8 cellular contexts compared by ENCODE assay signal in the genomic region with DNA sequence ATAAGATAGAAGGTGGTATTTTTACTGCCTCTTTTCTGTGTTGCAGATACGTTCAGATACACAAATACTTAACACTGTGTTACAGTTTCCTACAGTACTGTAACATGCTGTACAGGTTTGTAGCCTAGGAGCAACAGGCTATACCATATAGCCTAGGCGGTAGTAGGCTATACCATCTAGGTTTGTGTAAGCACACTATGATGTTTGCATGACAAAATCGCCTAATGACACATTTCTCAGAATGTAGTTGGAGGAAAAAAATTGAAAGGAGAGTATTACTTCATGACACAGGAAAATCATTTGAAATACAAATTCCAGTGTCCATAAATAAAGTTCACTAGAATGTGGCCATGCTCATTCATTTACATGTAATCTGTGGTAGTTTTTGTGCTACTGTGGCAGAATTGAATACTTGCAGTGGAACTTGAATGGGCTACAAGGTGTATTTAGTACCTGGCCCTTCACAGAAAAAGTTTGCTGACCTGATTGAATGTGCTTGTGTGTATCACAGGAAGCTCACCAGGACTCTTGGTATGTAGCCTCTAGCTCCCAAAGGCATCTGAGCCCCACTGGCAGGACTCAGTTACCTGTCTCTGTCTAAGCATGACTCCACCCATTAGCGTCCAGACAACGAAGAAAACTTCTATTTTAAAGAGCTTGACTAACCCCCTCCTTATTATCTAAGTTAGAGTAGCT. TPM values are rescaled to one million over a fixed set of nuclear protein-coding genes. Genes with fewer than 3 reads are reported as not detected.
A peak's percentile ranks its signal among the peaks of the same experiment; 100 is the strongest.
DNase-seq lines count a peak whose midpoint lies in the region; ATAC-seq, FAIRE-seq and TF ChIP-seq lines count a peak whose summit lies in the region.

No MANE protein-coding gene starts in this region.

- H3K27ac ChIP-seq in GM12878 (ENCODE audit: control insufficient read depth, insufficient read depth) (peak overlapping the region; percentile 76), SJCRH30 (no peak overlapping the region)

- peak overlapping the region; percentile 55 for H3K27ac Mint-ChIP-seq in Calu3 (ENCODE audit: unreplicated experiment)
- H3K27ac Mint-ChIP-seq in nephron, result peak overlapping the region in 2 of 3 experiments; percentile 38 to 47

- 2% methylated on average over 5 of the region's 5 CpGs for WGBS in GM12878 (ENCODE audit: insufficient coverage, insufficient replicate concordance, low lambda C conversion rate, missing lambda C conversion rate)

- peak; percentile 24 for ATAC-seq in HG03175 (IDR thresholded peaks at IDR 0.05; ENCODE audit: unreplicated experiment)
- peak; percentile 27 for ATAC-seq in GM12878

- peaks cover 94% of the 10 kb centered on the region for H3K79me2 ChIP-seq in GM12878 (ENCODE audit: control insufficient read depth, insufficient read depth, low read length)

- H4K20me1 ChIP-seq in GM12878 (ENCODE audit: control insufficient read depth, insufficient read depth), result no peaks in the 10 kb centered on the region

- H3K4me2 ChIP-seq in GM12878 (ENCODE audit: control insufficient read depth, insufficient read depth), result peak overlapping the region; percentile 74

- H2AFZ ChIP-seq in GM12878 (ENCODE audit: control insufficient read depth, low read depth, low read length), result no peak overlapping the region

- H3K9me3 ChIP-seq in GM12878 (replicated peaks; ENCODE audit: control insufficient read depth, insufficient read depth, low read length) (no peaks in the 10 kb centered on the region), SJCRH30 (replicated peaks) (no peaks in the 10 kb centered on the region)

- peaks cover 89% of the 10 kb centered on the region for H3K4me1 Mint-ChIP-seq in Calu3 (ENCODE audit: low read depth, unreplicated experiment)
- peaks cover 83% of the 10 kb centered on the region for H3K4me1 Mint-ChIP-seq in nephron

- POLR2A ChIA-PET in GM12878 (lab: Charles Lee), result interaction anchor here (0.7 to 13.6 kb wide), 11 partner anchors 7 to 65 kb away, joined by 3 to 214 read pairs (median 5); partner anchors contain the start of gene TOP1

- H3K36me3 Mint-ChIP-seq in Calu3 (ENCODE audit: insufficient read depth, unreplicated experiment), result peaks cover 10% of the 10 kb centered on the region
- H3K36me3 Mint-ChIP-seq in nephron (ENCODE audit: low read depth), result peaks cover 11% of the 10 kb centered on the region

- no peak for TF ChIP-seq POLR2A in GM12878 (IDR thresholded peaks at IDR 0.05; ENCODE audit: low read depth, low read length)

- H3K4me3 ChIP-seq in GM12878, result peak overlapping the region; percentile 64
- H3K4me3 ChIP-seq in SJCRH30, result no peak overlapping the region

- H3K9me3 Mint-ChIP-seq in Calu3 (ENCODE audit: low read depth, unreplicated experiment) (no peaks in the 10 kb centered on the region), nephron (no peaks in the 10 kb centered on the region)

- no peak for TF ChIP-seq EP300 in GM12878 (IDR thresholded peaks at IDR 0.05; ENCODE audit: borderline replicate concordance in 1 of 2, control insufficient read depth in 1 of 2, low read depth in 2 of 2, low read length in 2 of 2)

- SMC1A ChIA-PET in GM12878 (lab: Charles Lee; ENCODE audit: uncharacterized antibody, unreplicated experiment), result interaction anchor here (0.7 to 16.6 kb wide), 16 partner anchors 7 to 95 kb away, joined by 3 to 456 read pairs (median 7); no protein-coding TSS in a partner anchor

- CTCF ChIA-PET in Calu3 (lab: Charles Lee), result interaction anchor here (0.6 to 1.5 kb wide), 8 partner anchors 12 to 339 kb away, joined by 3 to 12 read pairs (median 3); no protein-coding TSS in a partner anchor
- CTCF ChIA-PET in GM12878 (lab: Yijun Ruan, JAX), result interaction anchor here (1.0 to 24.4 kb wide), 10 partner anchors 9 to 87 kb away, joined by 4 to 510 read pairs (median 12); no protein-coding TSS in a partner anchor

- H3K27me3 Mint-ChIP-seq in Calu3 (ENCODE audit: unreplicated experiment) (no peaks in the 10 kb centered on the region), nephron (ENCODE audit: low read depth) (no peaks in the 10 kb centered on the region)

- DNase-seq in Calu3 (peak; percentile 23), GM12878 (ENCODE audit: low read depth, low spot score) (no peak), 8988T (no peak), SJCRH30 (no peak), retina (no peak), RKO (ENCODE audit: low spot score) (no peak)

- no peak for TF ChIP-seq RAD21 in GM12878 (IDR thresholded peaks at IDR 0.05; ENCODE audit: insufficient read depth, low read depth, low read length)

- H3K4me1 ChIP-seq in GM12878 (ENCODE audit: control insufficient read depth, insufficient read depth, low read length) (peaks cover 44% of the 10 kb centered on the region), SJCRH30 (peaks cover 34% of the 10 kb centered on the region)

- no peak for FAIRE-seq in GM12878 (lab: Jason Lieb, UNC)

- intact Hi-C loops in Calu3 (cut with micrococcal nuclease; ENCODE audit: unreplicated experiment) (no loop called here), GM12878 (cut with micrococcal nuclease; ENCODE audit: unreplicated experiment) (loop anchor here (5.0 kb wide), 1 partner anchor 55 kb away; no protein-coding TSS in a partner anchor)

- H3K27me3 ChIP-seq in GM12878 (replicated peaks in 1 of 2; ENCODE audit: control insufficient read depth in 2 of 2, insufficient read depth in 2 of 2, low read length in 1 of 2) (no peaks in the 10 kb centered on the region), SJCRH30 (no peaks in the 10 kb centered on the region)

- TF ChIP-seq CTCF in Calu3 (IDR thresholded peaks at IDR 0.05; ENCODE audit: unreplicated experiment), result no peak
- no peak for TF ChIP-seq CTCF in GM12878 (IDR thresholded peaks at IDR 0.05 in 2 of 3, conservative IDR thresholded peaks at IDR 0.05 in 1 of 3; ENCODE audit: control insufficient read depth in 2 of 3, extremely low read depth in 1 of 3, insufficient read depth in 1 of 3, low read depth in 3 of 3, low read length in 3 of 3)
- TF ChIP-seq CTCF in nephron (IDR thresholded peaks at IDR 0.05; ENCODE audit: unreplicated experiment in 3 of 3), result no peak

- in situ Hi-C loops in GM12878 (cut with MboI), result no loop called here

- H3K9ac ChIP-seq in GM12878 (ENCODE audit: control insufficient read depth, insufficient read depth, low read length), result no peak overlapping the region; the same call in 1 of the 2 replicates

- H3K4me3 Mint-ChIP-seq in Calu3 (ENCODE audit: low read depth, unreplicated experiment) (peak overlapping the region; percentile 48), nephron (no peak overlapping the region)

- RAD21 ChIA-PET in GM12878 (lab: Charles Lee; ENCODE audit: unreplicated experiment), result interaction anchor here (1.0 to 27.8 kb wide), 10 partner anchors 9 to 86 kb away, joined by 3 to 696 read pairs (median 10); partner anchors contain the start of gene TOP1

- H3K36me3 ChIP-seq in GM12878 (ENCODE audit: control insufficient read depth in 2 of 2, insufficient read depth in 2 of 2, low read length in 1 of 2) (peaks cover 0 to 8% of the 10 kb centered on the region in 2 experiments; a peak in 3 of 4 replicates), SJCRH30 (peaks cover 13% of the 10 kb centered on the region)

- BruUV-seq in Calu3 (replicated peaks; lab: Mats Ljungman, UMichigan), result no TSS peak
- TSS peak; percentile 71 for BruUV-seq in GM12878 (replicated peaks; lab: Mats Ljungman, UMichigan)

TF ChIP-seq in GM12878, 131 proteins besides CTCF, POLR2A, EP300 and RAD21:
- TF ChIP-seq RELA (IDR thresholded peaks at IDR 0.05; ENCODE audit: borderline replicate concordance, partially characterized antibody) (no peak), POLR2AphosphoS5 (IDR thresholded peaks at IDR 0.05; ENCODE audit: low read length) (peak; percentile 29; the same call in 1 of the 2 replicates)

RNA-seq across cellular contexts. Expression of gene TOP1, which starts 18.8 kb away (rescaled TPM):
- total RNA-seq in Calu3 (2022) (129 and 152 TPM in 2 replicates), GM12878 (2014; rRNA removed) (21.5 and 24.0 TPM in 2 replicates), GM12878 (2014; rRNA removed; fragmentation: Illumina TruSeq; extraction: Trizol) (47.1 and 51.6 TPM in 2 replicates), GM12878 (2021) (91.7 and 97.4 TPM in 2 replicates)
- 14.9 and 16.0 TPM in 2 replicates for total RNA-seq in GM12878 (2013; cell fraction: nucleolus; rRNA removed)
- 41.2 TPM for polyA plus RNA-seq in GM12878 (2011; ENCODE audit: low read depth)
- polyA plus RNA-seq in GM12878 (2011; rRNA removed) (25.1 and 33.8 TPM in 2 replicates), GM12878 (2014; fragmentation: Illumina TruSeq; extraction: Trizol) (128 and 159 TPM in 2 replicates), GM12878 (2014; fragmentation: Nextera tagmentation; extraction: Ambion mirVana) (10 to 100 TPM; 36.1 to 47.6 TPM), GM12878 (2014; rRNA removed) (34.5 and 35.4 TPM in 2 replicates), GM12878 (2016; fragmentation: Nextera tagmentation; extraction: Ambion mirVana) (10 to 100 TPM; 57.0 to 59.9 TPM)
- polyA plus RNA-seq in GM12878 (2011; cell fraction: cytosol; rRNA removed), result 13.6 and 19.6 TPM in 2 replicates
- 20.3 and 33.7 TPM in 2 replicates for polyA plus RNA-seq in GM12878 (2011; cell fraction: nucleus; rRNA removed)
- 53.5 and 59.9 TPM in 2 replicates for polyA plus RNA-seq in GM12878 (2012)
- 13.7 and 17.7 TPM in 2 replicates for polyA minus RNA-seq in GM12878 (2011; rRNA and poly(A)+ RNA removed)
- polyA minus RNA-seq in GM12878 (2011; cell fraction: cytosol; rRNA and poly(A)+ RNA removed), result 24.7 and 26.9 TPM in 2 replicates
- 8.0 and 13.6 TPM in 2 replicates for polyA minus RNA-seq in GM12878 (2011; cell fraction: nucleus; rRNA and poly(A)+ RNA removed)
- 67.0 and 71.9 TPM in 2 replicates for total RNA-seq in SJCRH30 (2014; rRNA removed; shearing (Covaris generic))
